Comparison of ENCODE assay signal across 9 cellular contexts in genomic region chr17:60170835-60171752, GRCh38. TPM values are rescaled to one million over a fixed set of nuclear protein-coding genes. Genes with fewer than 3 reads are reported as not detected.
DNase-seq lines count a peak whose midpoint lies in the region; ATAC-seq and TF ChIP-seq lines count a peak whose summit lies in the region.
"Had no signal": no experiment of that assay in that cellular context is flagged by ENCODE, and none has a peak within 500 bp of the region (broad histone marks: within the 10 kb centered on the region; RNA-seq: fewer than 3 reads in every experiment).

No MANE protein-coding gene starts in this region.

- H3K27me3 ChIP-seq in trophoblast cell (ENCODE audit: insufficient read depth, low read length) = no peaks in the 10 kb centered on the region
- no peaks in the 10 kb centered on the region for H3K27me3 ChIP-seq in prostate gland (replicated peaks; ENCODE audit: insufficient read depth)
- H3K27me3 ChIP-seq in PC-9 (ENCODE audit: insufficient read depth, low read depth) = no peaks in the 10 kb centered on the region

- CTCF ChIA-PET in PC-9 (lab: Charles Lee) = no interaction called here

- POLR2A ChIA-PET in PC-9 (lab: Charles Lee; ENCODE audit: unreplicated experiment) = no interaction called here

- no peak overlapping the region for H2AK5ac ChIP-seq in trophoblast cell (ENCODE audit: low read length)

- peaks cover 0 to 2% of the 10 kb centered on the region in 2 experiments for H3K4me1 ChIP-seq in trophoblast cell (ENCODE audit: control insufficient read depth in 1 of 2, insufficient read depth in 2 of 2, low read length in 2 of 2)
- H3K4me1 ChIP-seq in prostate gland (replicated peaks) = no peaks in the 10 kb centered on the region
- peaks cover 9% of the 10 kb centered on the region for H3K4me1 ChIP-seq in PC-9 (replicated peaks; ENCODE audit: insufficient read depth)

- H3K27ac ChIP-seq in VCaP = peak overlapping the region; percentile 60
- no peak overlapping the region for H3K27ac ChIP-seq in trophoblast cell (ENCODE audit: low read depth, low read length)
- no peak overlapping the region for H3K27ac ChIP-seq in prostate gland
- H3K27ac ChIP-seq in PC-9 = no peak overlapping the region

- H3K9ac ChIP-seq in trophoblast cell (ENCODE audit: low read length) = no peak overlapping the region

- H3K79me2 ChIP-seq in trophoblast cell (ENCODE audit: control insufficient read depth, insufficient read depth, low read length, poor library complexity) = no peaks in the 10 kb centered on the region
- no peaks in the 10 kb centered on the region for H3K79me2 ChIP-seq in PC-9 (ENCODE audit: low read depth)

- no peak overlapping the region for H3K23ac ChIP-seq in trophoblast cell (ENCODE audit: low read length)

- no peak overlapping the region for H2BK120ac ChIP-seq in trophoblast cell (ENCODE audit: insufficient read depth, low read length, poor library complexity)

- no peak overlapping the region for H4K91ac ChIP-seq in trophoblast cell (ENCODE audit: low read depth, low read length)

- no peak overlapping the region for H4K12ac ChIP-seq in trophoblast cell (ENCODE audit: low read depth, low read length)

- H3K79me1 ChIP-seq in trophoblast cell (ENCODE audit: low read length) = no peaks in the 10 kb centered on the region

- H3K4me3 ChIP-seq in trophoblast cell (ENCODE audit: low read depth, low read length) = no peak overlapping the region
- no peak overlapping the region for H3K4me3 ChIP-seq in prostate gland
- no peak overlapping the region for H3K4me3 ChIP-seq in PC-9

- TF ChIP-seq POLR2A in prostate gland (IDR thresholded peaks at IDR 0.05) = no peak

- H3K27me3 Mint-ChIP-seq in HFFc6 (ENCODE audit: insufficient read depth) = peaks cover 3% of the 10 kb centered on the region
- H3K27me3 Mint-ChIP-seq: IgD-negative memory B cell had no signal

- H3F3A ChIP-seq in PC-9 (ENCODE audit: insufficient read depth, low read depth) = no peaks in the 10 kb centered on the region

- H3K36me3 Mint-ChIP-seq in HFFc6 (ENCODE audit: low read depth) = no peaks in the 10 kb centered on the region; the same call in 1 of the 2 replicates

- no peak overlapping the region for H3K4me3 Mint-ChIP-seq in HFFc6

- no peaks in the 10 kb centered on the region for H4K20me1 ChIP-seq in PC-9 (ENCODE audit: insufficient read depth)

- no TSS peak for BruUV-seq in PC-9 (replicated peaks; lab: Mats Ljungman, UMichigan)

- H3K18ac ChIP-seq in trophoblast cell (ENCODE audit: low read length) = no peak overlapping the region

- no peaks in the 10 kb centered on the region for H3K36me3 ChIP-seq in trophoblast cell (ENCODE audit: control insufficient read depth in 1 of 2, insufficient read depth in 2 of 2, low read length in 2 of 2)
- H3K36me3 ChIP-seq in prostate gland = no peaks in the 10 kb centered on the region
- H3K36me3 ChIP-seq in PC-9 (ENCODE audit: low read depth) = no peaks in the 10 kb centered on the region

- WGBS in trophoblast cell (ENCODE audit: extremely low coverage, insufficient coverage, insufficient read length) = no CpG with 5 or more reads among the region's 8 CpGs
- 70% methylated on average over 8 of the region's 8 CpGs for WGBS in prostate gland

- DNase-seq in Ammon's horn (ENCODE audit: low spot score) (peak; percentile 75), HFFc6 (peak; percentile 29), left lobe of liver (ENCODE audit: low spot score) (peak; percentile 49), trophoblast cell (no peak), CD1c-positive myeloid dendritic cell (ENCODE audit: extremely low spot score) (no peak), prostate gland (ENCODE audit: low spot score) (no peak), PC-9 (no peak)

- no peak overlapping the region for H2BK12ac ChIP-seq in trophoblast cell (ENCODE audit: low read length)

- intact Hi-C loops in prostate gland (cut with DNase I) (no loop called here), PC-9 (cut with micrococcal nuclease; ENCODE audit: unreplicated experiment) (no loop called here)

- no peak overlapping the region for H2BK5ac ChIP-seq in trophoblast cell (ENCODE audit: low read depth, low read length, poor library complexity)

- ATAC-seq in left lobe of liver = peak; percentile 61

- H2AFZ ChIP-seq in trophoblast cell (ENCODE audit: insufficient read depth, low read length, poor library complexity) = no peak overlapping the region
- H2AFZ ChIP-seq in PC-9 = no peak overlapping the region

- no peak for TF ChIP-seq CTCF in HFFc6 (IDR thresholded peaks at IDR 0.05)
- TF ChIP-seq CTCF in VCaP (conservative IDR thresholded peaks at IDR 0.05) = no peak
- TF ChIP-seq CTCF in prostate gland (IDR thresholded peaks at IDR 0.05) = no peak
- TF ChIP-seq CTCF in PC-9 (conservative IDR thresholded peaks at IDR 0.05) = no peak

- no peak overlapping the region for H4K8ac ChIP-seq in trophoblast cell (ENCODE audit: low read depth, low read length)

- no peaks in the 10 kb centered on the region for H3K9me3 ChIP-seq in trophoblast cell (ENCODE audit: insufficient read depth, low read depth, low read length)
- H3K9me3 ChIP-seq in prostate gland = no peaks in the 10 kb centered on the region
- H3K9me3 ChIP-seq in PC-9 (ENCODE audit: insufficient read depth, low read depth) = no peaks in the 10 kb centered on the region

- no peaks in the 10 kb centered on the region for H3K9me2 ChIP-seq in PC-9 (ENCODE audit: insufficient read depth)

- no peak overlapping the region for H3K4ac ChIP-seq in trophoblast cell (ENCODE audit: low read depth, low read length)

- H3K14ac ChIP-seq in trophoblast cell (ENCODE audit: low read length) = no peak overlapping the region

- H3K4me2 ChIP-seq in trophoblast cell (ENCODE audit: low read length) (no peak overlapping the region), PC-9 (no peak overlapping the region)

- peaks cover 57% of the 10 kb centered on the region for H3K4me1 Mint-ChIP-seq in HFFc6 (ENCODE audit: low read depth)

- no peaks in the 10 kb centered on the region for H3K9me3 Mint-ChIP-seq in HFFc6
- H3K9me3 Mint-ChIP-seq: IgD-negative memory B cell had no signal

- peak overlapping the region; percentile 2 for H3K27ac Mint-ChIP-seq in HFFc6
- H3K27ac Mint-ChIP-seq: IgD-negative memory B cell had no signal

RNA-seq across cellular contexts. Expression of gene CA4, which starts 21.3 kb away (rescaled TPM):
- not detected for total RNA-seq in HFFc6 (2021; fragmentation: NEBNext Ultra II Directional; extraction: Animal tissue kit (Norgen Biotek cat#: 25700))
- total RNA-seq in left lobe of liver = 0.53 TPM
- polyA plus RNA-seq in trophoblast cell (2013) = 0.14 and 0.27 TPM in 2 replicates
- 1 to 10 TPM in 1 of 2 donors, under 1 TPM in 1; 0.96 to 4.7 TPM for total RNA-seq in prostate gland
- not detected in 2 replicates for total RNA-seq in PC-9 (2021)
- polyA plus RNA-seq: IgD-negative memory B cell had no signal

Comparison
In these comparisons a context has a peak if more than half of its experiments do, and no peak if none do; other contexts are left out.
1. DNase-seq: peak in Ammon's horn (single experiment), HFFc6 (single experiment) and left lobe of liver (single experiment); none in trophoblast cell (0 of 2), CD1c-positive myeloid dendritic cell (single experiment), prostate gland (single experiment) and PC-9 (0 of 2).